ENCODE assay signal across 18 cellular contexts in the genomic region with DNA sequence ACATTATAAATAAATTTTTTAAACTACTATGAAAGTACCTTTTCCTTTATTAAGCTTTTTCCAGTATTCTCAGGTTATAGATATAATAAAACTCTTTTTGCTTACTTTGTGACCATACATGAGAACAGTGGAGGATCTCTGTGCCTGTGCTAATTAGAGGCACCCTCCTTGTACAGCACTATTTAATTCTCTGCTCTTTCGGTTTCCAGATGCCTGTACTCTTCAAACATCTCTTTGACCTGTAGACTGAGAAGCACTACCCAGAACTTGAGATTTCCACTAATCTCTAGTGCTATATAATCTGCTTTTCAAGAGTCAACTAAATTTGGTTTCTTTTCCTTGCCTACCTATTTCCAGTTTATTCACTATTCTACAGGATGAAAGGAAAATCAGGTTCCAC.
A peak's percentile ranks its signal among the peaks of the same experiment; 100 is the strongest.
DNase-seq lines count a peak whose midpoint lies in the region; ATAC-seq, FAIRE-seq and TF ChIP-seq lines count a peak whose summit lies in the region.
"Had no signal": no experiment of that assay in that cellular context is flagged by ENCODE, and none has a peak within 500 bp of the region (broad histone marks: within the 10 kb centered on the region; RNA-seq: fewer than 3 reads in every experiment).

No MANE protein-coding gene starts in this region.

- no peak overlapping the region for H2AFZ ChIP-seq in GM12878 (ENCODE audit: control insufficient read depth, low read depth, low read length)
- H2AFZ ChIP-seq: GM23248 had no signal

- in situ Hi-C loops in GM13977 (cut with MboI; ENCODE audit: low pct_unique_long_range_greater_than_20kb, low sequenced_read_pairs, unreplicated experiment) (no loop called here), GM12878 (cut with MboI) (no loop called here)

- H3K9ac ChIP-seq in GM12878 (ENCODE audit: control insufficient read depth, insufficient read depth, low read length) = no peak overlapping the region
- H3K9ac ChIP-seq: GM23248, KMS-11 had no signal

- no peaks in the 10 kb centered on the region for H3K9me3 ChIP-seq in GM12878 (replicated peaks; ENCODE audit: control insufficient read depth, insufficient read depth, low read length)
- H3K9me3 ChIP-seq: BE2C had no signal

- SMC1A ChIA-PET in GM12878 (lab: Charles Lee; ENCODE audit: uncharacterized antibody, unreplicated experiment) = no interaction called here

- no peaks in the 10 kb centered on the region for H3K27me3 ChIP-seq in GM12878 (replicated peaks in 1 of 2; ENCODE audit: control insufficient read depth in 2 of 2, insufficient read depth in 2 of 2, low read length in 1 of 2)
- H3K27me3 ChIP-seq: BE2C had no signal

- no peak for DNase-seq in GM13977 (ENCODE audit: low spot score)
- no peak for DNase-seq in GM12878 (ENCODE audit: low read depth, low spot score)
- no peak for DNase-seq in NCI-H2171 (lab: John Stamatoyannopoulos, UW)
- DNase-seq: ACHN; BE2C; C1 segment of cervical spinal cord; CD4-positive, CD25-positive, alpha-beta regulatory T cell; CD8-positive, alpha-beta memory T cell; COR-L47; GM23248 had no signal

- CTCF ChIA-PET in GM12878 (lab: Yijun Ruan, JAX) = interaction anchor here (1.4 kb wide), 1 partner anchor 9 kb away, joined by 3 read pairs; no protein-coding TSS in a partner anchor

- intact Hi-C loops in GM12878 (cut with micrococcal nuclease; ENCODE audit: unreplicated experiment) = no loop called here

- no peak for FAIRE-seq in GM12878 (lab: Jason Lieb, UNC)
- FAIRE-seq: D721Med, GM12892, GM19239 had no signal

- no peak for TF ChIP-seq POLR2A in GM12878 (IDR thresholded peaks at IDR 0.05; ENCODE audit: low read depth, low read length)

- no peak overlapping the region for H3K4me3 ChIP-seq in GM12878
- H3K4me3 ChIP-seq: GM23248, HAP-1 had no signal

- no peak for TF ChIP-seq RAD21 in GM12878 (IDR thresholded peaks at IDR 0.05; ENCODE audit: insufficient read depth, low read depth, low read length)

- H3K79me2 ChIP-seq in GM12878 (ENCODE audit: control insufficient read depth, insufficient read depth, low read length) = no peaks in the 10 kb centered on the region

- no peak overlapping the region for H3K4me2 ChIP-seq in GM12878 (ENCODE audit: control insufficient read depth, insufficient read depth)
- H3K4me2 ChIP-seq: KMS-11 had no signal

- no peaks in the 10 kb centered on the region for H3K36me3 ChIP-seq in GM12878 (ENCODE audit: control insufficient read depth in 2 of 2, insufficient read depth in 2 of 2, low read length in 1 of 2)
- H3K36me3 ChIP-seq: BE2C, HAP-1 had no signal

- no peaks in the 10 kb centered on the region for H3K4me1 ChIP-seq in GM12878 (ENCODE audit: control insufficient read depth, insufficient read depth, low read length)
- H3K4me1 ChIP-seq: BE2C had no signal

- no peaks in the 10 kb centered on the region for H4K20me1 ChIP-seq in GM12878 (ENCODE audit: control insufficient read depth, insufficient read depth)

- RAD21 ChIA-PET in GM12878 (lab: Charles Lee; ENCODE audit: unreplicated experiment) = interaction anchor here (0.5 kb wide), 1 partner anchor 530 kb away, joined by 3 read pairs; no protein-coding TSS in a partner anchor

- POLR2A ChIA-PET in GM12878 (lab: Charles Lee) = no interaction called here

- TF ChIP-seq CTCF in GM13977 (IDR thresholded peaks at IDR 0.05; ENCODE audit: extremely low read depth, insufficient read depth, missing control alignments) (peak; percentile 0), GM12878 (IDR thresholded peaks at IDR 0.05 in 2 of 3, conservative IDR thresholded peaks at IDR 0.05 in 1 of 3; ENCODE audit: control insufficient read depth in 2 of 3, extremely low read depth in 1 of 3, insufficient read depth in 1 of 3, low read depth in 3 of 3, low read length in 3 of 3) (no peak)

- BruUV-seq in GM12878 (replicated peaks; lab: Mats Ljungman, UMichigan) = no TSS peak

- TF ChIP-seq EP300 in GM12878 (IDR thresholded peaks at IDR 0.05; ENCODE audit: borderline replicate concordance in 1 of 2, control insufficient read depth in 1 of 2, low read depth in 2 of 2, low read length in 2 of 2) = no peak

- H3K27ac ChIP-seq in GM12878 (ENCODE audit: control insufficient read depth, insufficient read depth) = no peak overlapping the region
- H3K27ac ChIP-seq: GM23248, KMS-11 had no signal

- ATAC-seq in HG03432 (IDR thresholded peaks at IDR 0.05; ENCODE audit: unreplicated experiment) (peak; percentile 70), GM12878 (0 out of 3 replicates have a peak, but pooled peaks have one; percentile 45), HG02588 (IDR thresholded peaks at IDR 0.05; ENCODE audit: unreplicated experiment) (no peak), HG03095 (IDR thresholded peaks at IDR 0.05; ENCODE audit: unreplicated experiment) (no peak)

- 28% methylated on average over 1 of the region's 1 CpG for WGBS in GM12878 (ENCODE audit: insufficient coverage, insufficient replicate concordance, low lambda C conversion rate, missing lambda C conversion rate)

TF ChIP-seq in GM12878, 131 proteins besides CTCF, POLR2A, EP300 and RAD21:
- TF ChIP-seq ETV6 (conservative IDR thresholded peaks at IDR 0.05 in 1 of 2, IDR thresholded peaks at IDR 0.05 in 1 of 2; ENCODE audit: borderline replicate concordance in 1 of 2, low read depth in 1 of 2) (no peak), CREM (IDR thresholded peaks at IDR 0.05; ENCODE audit: low read depth) (no peak), MYC (IDR thresholded peaks at IDR 0.05; ENCODE audit: insufficient read depth, insufficient read length, insufficient replicate concordance, low read length, severe bottlenecking) (no peak), NR2F1 (conservative IDR thresholded peaks at IDR 0.05) (no peak), MTA3 (IDR thresholded peaks at IDR 0.05; ENCODE audit: borderline replicate concordance, low read length) (no peak), TCF7 (IDR thresholded peaks at IDR 0.05; ENCODE audit: borderline replicate concordance) (no peak), FOS (IDR thresholded peaks at IDR 0.05; ENCODE audit: borderline replicate concordance, extremely low read depth, insufficient read length) (no peak), RFX5 (IDR thresholded peaks at IDR 0.05; ENCODE audit: low read depth, low read length) (no peak), IRF4 (IDR thresholded peaks at IDR 0.05; ENCODE audit: low read depth, low read length) (no peak), DPF2 (IDR thresholded peaks at IDR 0.05) (no peak), CHD4 (IDR thresholded peaks at IDR 0.05) (no peak), SP1 (IDR thresholded peaks at IDR 0.05; ENCODE audit: low read depth, low read length) (no peak), SMAD1 (IDR thresholded peaks at IDR 0.05; ENCODE audit: low read depth, partially characterized antibody) (no peak), KLF5 (IDR thresholded peaks at IDR 0.05; ENCODE audit: partially characterized antibody) (no peak)
- TF ChIP-seq, protein P1, sequence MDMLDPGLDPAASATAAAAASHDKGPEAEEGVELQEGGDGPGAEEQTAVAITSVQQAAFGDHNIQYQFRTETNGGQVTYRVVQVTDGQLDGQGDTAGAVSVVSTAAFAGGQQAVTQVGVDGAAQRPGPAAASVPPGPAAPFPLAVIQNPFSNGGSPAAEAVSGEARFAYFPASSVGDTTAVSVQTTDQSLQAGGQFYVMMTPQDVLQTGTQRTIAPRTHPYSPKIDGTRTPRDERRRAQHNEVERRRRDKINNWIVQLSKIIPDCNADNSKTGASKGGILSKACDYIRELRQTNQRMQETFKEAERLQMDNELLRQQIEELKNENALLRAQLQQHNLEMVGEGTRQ (IDR thresholded peaks at IDR 0.05; ENCODE audit: borderline replicate concordance, low read depth, low read length) = no peak

Comparison
In these comparisons a context has a peak if more than half of its experiments do, and no peak if none do; other contexts are left out.
1. ATAC-seq: peak in HG03432 (single experiment) and GM12878 (single experiment); none in HG02588 (single experiment) and HG03095 (single experiment).